Comparison of ENCODE assay signal across 10 cellular contexts in genomic region chr10:30453764-30454527, GRCh38. TPM values are rescaled to one million over a fixed set of nuclear protein-coding genes. Genes with fewer than 3 reads are reported as not detected.
DNase-seq lines count a peak whose midpoint lies in the region; ATAC-seq and TF ChIP-seq lines count a peak whose summit lies in the region.
"Had no signal": no experiment of that assay in that cellular context is flagged by ENCODE, and none has a peak within 500 bp of the region (broad histone marks: within the 10 kb centered on the region; RNA-seq: fewer than 3 reads in every experiment).

No MANE protein-coding gene starts in this region.

- H3K4me3 ChIP-seq in dorsolateral prefrontal cortex (no peak overlapping the region), urinary bladder (ENCODE audit: low read depth, low read length) (no peak overlapping the region)

- peaks cover 15 to 47% (median 27%) of the 10 kb centered on the region in 4 donors for H3K4me1 Mint-ChIP-seq in naive thymus-derived CD8-positive, alpha-beta T cell

- ATAC-seq in naive thymus-derived CD8-positive, alpha-beta T cell, result no peak
- no peak for ATAC-seq in GM21381 (IDR thresholded peaks at IDR 0.05; ENCODE audit: unreplicated experiment)

- no peaks in the 10 kb centered on the region for H3K27me3 ChIP-seq in dorsolateral prefrontal cortex

- WGBS in urinary bladder, result 86% methylated on average over 6 of the region's 6 CpGs

- peak overlapping the region in 7 of 10 donors; percentile 6 to 89 (median 27) for H3K27ac Mint-ChIP-seq in naive thymus-derived CD8-positive, alpha-beta T cell

- peaks cover 0 to 5% (median 0%) of the 10 kb centered on the region in 3 donors for H3K36me3 Mint-ChIP-seq in naive thymus-derived CD8-positive, alpha-beta T cell

- peak overlapping the region in 1 of 10 donors; percentile 14 for H3K4me3 Mint-ChIP-seq in naive thymus-derived CD8-positive, alpha-beta T cell

- no peak for TF ChIP-seq CTCF in dorsolateral prefrontal cortex (IDR thresholded peaks at IDR 0.05 in 54 of 56, conservative IDR thresholded peaks at IDR 0.05 in 2 of 56; ENCODE audit: low read depth in 1 of 56, partially characterized antibody in 56 of 56)

- POLR2A ChIA-PET in naive thymus-derived CD8-positive, alpha-beta T cell (lab: Charles Lee), result no interaction called here

- no peaks in the 10 kb centered on the region for H3K4me1 ChIP-seq in urinary bladder (ENCODE audit: insufficient read depth)

- peaks cover 0 to 2% (median 0%) of the 10 kb centered on the region in 9 donors for H3K9me3 Mint-ChIP-seq in naive thymus-derived CD8-positive, alpha-beta T cell

- peak; percentile 23 for DNase-seq in activated CD8-positive, alpha-beta memory T cell treated with anti-CD3 and anti-CD28 coated beads, Interleukin-2, amount 50 U/mL, for 48 hours
- DNase-seq in activated CD8-positive, alpha-beta memory T cell treated with anti-CD3 and anti-CD28 coated beads, Interleukin-2, amount 50 U/mL, for 4 hours, result no peak
- no peak for DNase-seq in dorsolateral prefrontal cortex
- no peak for DNase-seq in naive thymus-derived CD8-positive, alpha-beta T cell
- no peak for DNase-seq in NCI-H345 treated with DMSO at 0.1 percent for 48 hours (lab: John Stamatoyannopoulos, UW; ENCODE audit: unreplicated experiment)
- DNase-seq in NCI-H69 (lab: John Stamatoyannopoulos, UW), result no peak
- DNase-seq: activated T-cell treated with anti-CD3 and anti-CD28 coated beads for 4 hours, NCI-H526 had no signal

- H3K27ac ChIP-seq in dorsolateral prefrontal cortex, result peak overlapping the region in 36 of 59 donors; percentile 3 to 75 (median 48)
- H3K27ac ChIP-seq in urinary bladder (ENCODE audit: low read depth), result peak overlapping the region; percentile 16

- intact Hi-C loops in dorsolateral prefrontal cortex (cut with DNase I), result no loop called here

- H3K27me3 Mint-ChIP-seq in naive thymus-derived CD8-positive, alpha-beta T cell, result no peaks in the 10 kb centered on the region

- H3K36me3 ChIP-seq in urinary bladder (ENCODE audit: insufficient read depth), result no peaks in the 10 kb centered on the region

RNA-seq across cellular contexts. Expression of gene MAP3K8, which starts 20.0 kb away (rescaled TPM):
- total RNA-seq in dorsolateral prefrontal cortex, result 10 to 100 TPM in 57 of 120 experiments, 1 to 10 TPM in 63; 2.7 to 29.1 (median 9.8) TPM
- 1 to 10 TPM; 2.7 TPM for total RNA-seq in naive thymus-derived CD8-positive, alpha-beta T cell
- 10 to 100 TPM in 1 of 3 donors, under 1 TPM in 2; 0.53 to 23.4 (median 0.80) TPM for polyA plus RNA-seq in naive thymus-derived CD8-positive, alpha-beta T cell
- total RNA-seq in urinary bladder, result 16.5 TPM
- polyA plus RNA-seq in urinary bladder, result 19.6 TPM
